In genomic region chr14:68686724-68687123, GRCh38 we compare ENCODE assay signal across 17 cellular contexts.
A peak's percentile ranks its signal among the peaks of the same experiment; 100 is the strongest.
DNase-seq lines count a peak whose midpoint lies in the region; ATAC-seq, FAIRE-seq and TF ChIP-seq lines count a peak whose summit lies in the region.
"Had no signal": no experiment of that assay in that cellular context is flagged by ENCODE, and none has a peak within 500 bp of the region (broad histone marks: within the 10 kb centered on the region; RNA-seq: fewer than 3 reads in every experiment).

No MANE protein-coding gene starts in this region.

- FAIRE-seq in kidney (lab: Jason Lieb, UNC) = no peak
- FAIRE-seq: pancreas had no signal

- intact Hi-C loops in upper lobe of right lung (cut with DNase I) = no loop called here
- intact Hi-C loops in kidney (cut with DNase I) = no loop called here

- no peaks in the 10 kb centered on the region for H3K27me3 ChIP-seq in gastroesophageal sphincter
- no peaks in the 10 kb centered on the region for H3K27me3 ChIP-seq in upper lobe of right lung
- H3K27me3 ChIP-seq: esophagus squamous epithelium, pancreas, upper lobe of left lung had no signal

- H3K9me3 Mint-ChIP-seq in activated naive CD4-positive, alpha-beta T cell treated with anti-CD3 and anti-CD28 coated beads, Interleukin-2, amount 10 ng/mL, durations not matched to agents 7 days and 5 days = no peaks in the 10 kb centered on the region
- no peaks in the 10 kb centered on the region for H3K9me3 Mint-ChIP-seq in activated naive CD4-positive, alpha-beta T cell treated with anti-CD3 and anti-CD28 coated beads, Interleukin-2, amount 50 U/mL, for 72 hours

- H3K36me3 Mint-ChIP-seq in activated naive CD4-positive, alpha-beta T cell treated with anti-CD3 and anti-CD28 coated beads, Interleukin-2, amount 10 ng/mL, durations not matched to agents 7 days and 5 days = no peaks in the 10 kb centered on the region
- no peaks in the 10 kb centered on the region for H3K36me3 Mint-ChIP-seq in activated naive CD4-positive, alpha-beta T cell treated with anti-CD3 and anti-CD28 coated beads, Interleukin-2, amount 50 U/mL, for 72 hours
- no peaks in the 10 kb centered on the region for H3K36me3 Mint-ChIP-seq in T-helper 17 cell (ENCODE audit: low read depth)

- CTCF ChIA-PET in activated naive CD4-positive, alpha-beta T cell treated with anti-CD3 and anti-CD28 coated beads, Interleukin-2, amount 10 ng/mL, durations not matched to agents 7 days and 5 days (lab: Charles Lee) = no interaction called here

- no peak overlapping the region for H3K9ac ChIP-seq in kidney (ENCODE audit: low read length in 2 of 2)

- H3K36me3 ChIP-seq in gastroesophageal sphincter = no peaks in the 10 kb centered on the region
- no peaks in the 10 kb centered on the region for H3K36me3 ChIP-seq in upper lobe of right lung
- no peaks in the 10 kb centered on the region for H3K36me3 ChIP-seq in kidney (ENCODE audit: control insufficient read depth in 1 of 2, insufficient read depth in 2 of 2, low read length in 2 of 2)
- H3K36me3 ChIP-seq: esophagus squamous epithelium, pancreas, upper lobe of left lung had no signal

- TF ChIP-seq CTCF in gastroesophageal sphincter (IDR thresholded peaks at IDR 0.05) (no peak), upper lobe of right lung (IDR thresholded peaks at IDR 0.05) (no peak), kidney (IDR thresholded peaks at IDR 0.05; ENCODE audit: borderline replicate concordance, extremely low read depth, insufficient read depth) (no peak)

- H3K27me3 Mint-ChIP-seq in activated naive CD4-positive, alpha-beta T cell treated with anti-CD3 and anti-CD28 coated beads, Interleukin-2, amount 10 ng/mL, durations not matched to agents 7 days and 5 days = peaks cover 26% of the 10 kb centered on the region
- no peaks in the 10 kb centered on the region for H3K27me3 Mint-ChIP-seq in T-helper 17 cell

- peak overlapping the region; percentile 95 for H3K27ac Mint-ChIP-seq in activated naive CD4-positive, alpha-beta T cell treated with anti-CD3 and anti-CD28 coated beads, Interleukin-2, amount 10 ng/mL, durations not matched to agents 7 days and 5 days
- no peak overlapping the region for H3K27ac Mint-ChIP-seq in activated naive CD4-positive, alpha-beta T cell treated with anti-CD3 and anti-CD28 coated beads, Interleukin-2, amount 50 U/mL, for 72 hours
- H3K27ac Mint-ChIP-seq in T-helper 17 cell = peak overlapping the region; percentile 100

- peaks cover 10 to 85% (median 44%) of the 10 kb centered on the region in 3 donors for H3K4me1 ChIP-seq in gastroesophageal sphincter
- H3K4me1 ChIP-seq in upper lobe of right lung = peaks cover 44% of the 10 kb centered on the region
- H3K4me1 ChIP-seq in kidney (ENCODE audit: control insufficient read depth in 1 of 2, insufficient read depth in 1 of 2, low read depth in 1 of 2, low read length in 2 of 2) = peaks cover 16 to 23% of the 10 kb centered on the region in 2 donors

- peak; percentile 17 for DNase-seq in activated naive CD4-positive, alpha-beta T cell treated with anti-CD3 and anti-CD28 coated beads, Interleukin-2, amount 10 ng/mL, durations not matched to agents 7 days and 5 days
- no peak for DNase-seq in activated naive CD4-positive, alpha-beta T cell treated with anti-CD3 and anti-CD28 coated beads, Interleukin-2, amount 50 U/mL, for 72 hours (ENCODE audit: low spot score in 2 of 2)
- DNase-seq in T-helper 17 cell (no peak), upper lobe of right lung (peak; percentile 13), amniotic stem cell (lab: John Stamatoyannopoulos, UW) (no peak), NCI-H187 treated with DMSO at 0.1 percent for 48 hours (lab: John Stamatoyannopoulos, UW) (no peak), kidney (no peak)
- DNase-seq: activated CD4-positive, alpha-beta T cell treated with anti-CD3 and anti-CD28 coated beads for 1 hour; DND-41; esophagus squamous epithelium; hypothalamus; pancreas; stimulated activated CD4-positive, alpha-beta T cell treated with anti-CD3 and anti-CD28 coated beads, Interleukin-12 subunit alpha, Interleukin-12 subunit beta, amount 100 ng/mL, for 4 hours had no signal

- peaks cover 52% of the 10 kb centered on the region for H3K4me1 Mint-ChIP-seq in activated naive CD4-positive, alpha-beta T cell treated with anti-CD3 and anti-CD28 coated beads, Interleukin-2, amount 10 ng/mL, durations not matched to agents 7 days and 5 days
- peaks cover 48% of the 10 kb centered on the region for H3K4me1 Mint-ChIP-seq in T-helper 17 cell

- no peak for TF ChIP-seq POLR2A in gastroesophageal sphincter (IDR thresholded peaks at IDR 0.05)

- H3K4me3 ChIP-seq in gastroesophageal sphincter (no peak overlapping the region), upper lobe of right lung (no peak overlapping the region), kidney (ENCODE audit: low read length in 2 of 2) (no peak overlapping the region)
- H3K4me3 ChIP-seq: esophagus squamous epithelium, lung, pancreas, upper lobe of left lung had no signal

- no peak for TF ChIP-seq EP300 in gastroesophageal sphincter (IDR thresholded peaks at IDR 0.05)

- WGBS in gastroesophageal sphincter (ENCODE audit: low coverage in 1 of 2), 2 donors = 83 to 95% methylated on average over 4 to 7 of the region's 8 CpGs

- no peak overlapping the region for H3K4me3 Mint-ChIP-seq in activated naive CD4-positive, alpha-beta T cell treated with anti-CD3 and anti-CD28 coated beads, Interleukin-2, amount 10 ng/mL, durations not matched to agents 7 days and 5 days
- no peak overlapping the region for H3K4me3 Mint-ChIP-seq in T-helper 17 cell

- H3K9me3 ChIP-seq in T-helper 17 cell (ENCODE audit: control insufficient read depth, low read length, poor library complexity, severe bottlenecking) (no peaks in the 10 kb centered on the region), gastroesophageal sphincter (no peaks in the 10 kb centered on the region), upper lobe of right lung (no peaks in the 10 kb centered on the region), kidney (ENCODE audit: control insufficient read depth in 1 of 2, low read length in 2 of 2) (no peaks in the 10 kb centered on the region)
- H3K9me3 ChIP-seq: esophagus squamous epithelium, pancreas, upper lobe of left lung had no signal

- H3K27ac ChIP-seq in gastroesophageal sphincter = peak overlapping the region in 3 of 4 donors; percentile 75 to 87 (median 83)
- no peak overlapping the region for H3K27ac ChIP-seq in upper lobe of right lung
- no peak overlapping the region for H3K27ac ChIP-seq in kidney (ENCODE audit: low read depth in 2 of 2, low read length in 2 of 2)
- H3K27ac ChIP-seq: HL-60 had no signal

- no peak for ATAC-seq in activated naive CD4-positive, alpha-beta T cell treated with anti-CD3 and anti-CD28 coated beads, Interleukin-2, amount 50 U/mL, for 72 hours
- ATAC-seq in T-helper 17 cell = no peak
- no peak for ATAC-seq in gastroesophageal sphincter
- no peak for ATAC-seq in upper lobe of right lung

Comparison
In these comparisons a context has a peak if more than half of its experiments do, and no peak if none do; other contexts are left out.
1. DNase-seq: peak in activated naive CD4-positive, alpha-beta T cell treated with anti-CD3 and anti-CD28 coated beads, Interleukin-2, amount 10 ng/mL, durations not matched to agents 7 days and 5 days (single experiment) and upper lobe of right lung (single experiment); none in activated naive CD4-positive, alpha-beta T cell treated with anti-CD3 and anti-CD28 coated beads, Interleukin-2, amount 50 U/mL, for 72 hours (0 of 2), T-helper 17 cell (0 of 3), amniotic stem cell (single experiment), NCI-H187 treated with DMSO at 0.1 percent for 48 hours (single experiment) and kidney (single experiment).
2. H3K27ac Mint-ChIP-seq: peak in activated naive CD4-positive, alpha-beta T cell treated with anti-CD3 and anti-CD28 coated beads, Interleukin-2, amount 10 ng/mL, durations not matched to agents 7 days and 5 days (single experiment) and T-helper 17 cell (single experiment); none in activated naive CD4-positive, alpha-beta T cell treated with anti-CD3 and anti-CD28 coated beads, Interleukin-2, amount 50 U/mL, for 72 hours (0 of 2).
3. H3K27ac ChIP-seq: peak in gastroesophageal sphincter (3 of 4); none in upper lobe of right lung (single experiment) and kidney (0 of 2).